8 cellular contexts compared by ENCODE assay signal in genomic region chr6:169961772-169962561, GRCh38.
DNase-seq lines count a peak whose midpoint lies in the region; ATAC-seq, FAIRE-seq and TF ChIP-seq lines count a peak whose summit lies in the region.

No MANE protein-coding gene starts in this region.

- H3K9ac ChIP-seq in astrocyte (ENCODE audit: low read length) = no peak overlapping the region

- FAIRE-seq in astrocyte (lab: Jason Lieb, UNC) = no peak

- H4K20me1 ChIP-seq in astrocyte (ENCODE audit: insufficient read depth, low read length) (no peaks in the 10 kb centered on the region), OCI-LY7 (ENCODE audit: insufficient read depth, low read length) (no peaks in the 10 kb centered on the region)

- no peaks in the 10 kb centered on the region for H3K9me3 ChIP-seq in astrocyte (ENCODE audit: insufficient read depth, low read depth, low read length)
- H3K9me3 ChIP-seq in spleen = no peaks in the 10 kb centered on the region
- no peaks in the 10 kb centered on the region for H3K9me3 ChIP-seq in OCI-LY7 (ENCODE audit: low read length)

- H2AFZ ChIP-seq in astrocyte (ENCODE audit: low read depth, low read length) (peak overlapping the region; percentile 26), OCI-LY7 (ENCODE audit: low read length) (no peak overlapping the region)

- ATAC-seq in HG03196 (IDR thresholded peaks at IDR 0.05; ENCODE audit: unreplicated experiment) (no peak), HG03175 (IDR thresholded peaks at IDR 0.05; ENCODE audit: unreplicated experiment) (no peak)

- 7 to 31% (median 11%) methylated on average over 27 to 75 of the region's 75 CpGs for WGBS in spleen, 5 donors

- no peaks in the 10 kb centered on the region for H3K79me2 ChIP-seq in astrocyte (ENCODE audit: insufficient read depth, low read length)
- H3K79me2 ChIP-seq in OCI-LY7 (ENCODE audit: insufficient read depth, low read depth, low read length) = no peaks in the 10 kb centered on the region

- intact Hi-C loops in spleen (cut with DNase I; ENCODE audit: low total_unique reads) (no loop called here), OCI-LY7 (cut with micrococcal nuclease; ENCODE audit: unreplicated experiment) (no loop called here)

- H3K9me2 ChIP-seq in OCI-LY7 (ENCODE audit: insufficient read depth, low read length) = no peaks in the 10 kb centered on the region

- H3K4me2 ChIP-seq in astrocyte (ENCODE audit: low read length) (peak overlapping the region; percentile 39), OCI-LY7 (ENCODE audit: low read length) (no peak overlapping the region)

- peaks cover 8% of the 10 kb centered on the region for H3K9me3 Mint-ChIP-seq in astrocyte (ENCODE audit: unreplicated experiment)

- no peaks in the 10 kb centered on the region for H3K36me3 Mint-ChIP-seq in astrocyte (ENCODE audit: low read depth, unreplicated experiment)

- TF ChIP-seq POLR2A in spleen (IDR thresholded peaks at IDR 0.05) = no peak

- H3K4me1 ChIP-seq in astrocyte (ENCODE audit: insufficient read depth, low read length) = no peaks in the 10 kb centered on the region
- peaks cover 0 to 43% (median 21%) of the 10 kb centered on the region in 6 donors for H3K4me1 ChIP-seq in spleen
- H3K4me1 ChIP-seq in OCI-LY7 (ENCODE audit: insufficient read depth, low read length, poor library complexity, severe bottlenecking) = peaks cover 23% of the 10 kb centered on the region

- CTCF ChIA-PET in OCI-LY7 (lab: Charles Lee; ENCODE audit: unreplicated experiment) = no interaction called here

- POLR2A ChIA-PET in OCI-LY7 (lab: Charles Lee) = no interaction called here

- peaks cover 59% of the 10 kb centered on the region for H3K27me3 Mint-ChIP-seq in astrocyte (ENCODE audit: low read depth, unreplicated experiment)

- no TSS peak for BruUV-seq in OCI-LY7 (replicated peaks; lab: Mats Ljungman, UMichigan)

- DNase-seq in H7 (peak; percentile 93), astrocyte (ENCODE audit: low read depth) (no peak), islet precursor cell (peak; percentile 75), spleen (peak; percentile 80), OCI-LY7 (ENCODE audit: low spot score) (no peak), NCI-H69 (lab: John Stamatoyannopoulos, UW) (no peak)

- no peak overlapping the region for H3K4me3 Mint-ChIP-seq in astrocyte (ENCODE audit: unreplicated experiment)

- H3K4me1 Mint-ChIP-seq in astrocyte (ENCODE audit: low read depth, unreplicated experiment) = no peaks in the 10 kb centered on the region

- no peaks in the 10 kb centered on the region; the same call in 1 of the 2 replicates for H3K27me3 ChIP-seq in H7 (ENCODE audit: control insufficient read depth, insufficient read depth, low read length)
- H3K27me3 ChIP-seq in astrocyte (ENCODE audit: insufficient read depth, low read length) = no peaks in the 10 kb centered on the region
- peaks cover 0 to 76% (median 28%) of the 10 kb centered on the region in 7 donors for H3K27me3 ChIP-seq in spleen (replicated peaks in 1 of 7)

- H3K4me3 ChIP-seq in H7 (ENCODE audit: insufficient read depth, low read depth, low read length) (peak overlapping the region; percentile 17; the same call in 1 of the 2 replicates), astrocyte (ENCODE audit: insufficient read depth, low read depth, low read length) (no peak overlapping the region), spleen (peak overlapping the region in 7 of 8 donors; percentile 17 to 64 (median 30)), OCI-LY7 (ENCODE audit: low read depth, low read length, poor library complexity, severe bottlenecking) (no peak overlapping the region)

- H3K36me3 ChIP-seq in H7 (replicated peaks; ENCODE audit: control insufficient read depth, insufficient read depth, low read length) = no peaks in the 10 kb centered on the region
- H3K36me3 ChIP-seq in astrocyte (ENCODE audit: insufficient read depth, low read length) = no peaks in the 10 kb centered on the region
- no peaks in the 10 kb centered on the region for H3K36me3 ChIP-seq in spleen
- no peaks in the 10 kb centered on the region for H3K36me3 ChIP-seq in OCI-LY7 (ENCODE audit: insufficient read depth, low read length)

- no peak overlapping the region for H3K27ac ChIP-seq in astrocyte (ENCODE audit: low read depth, low read length)
- H3K27ac ChIP-seq in spleen = peak overlapping the region in 4 of 8 donors; percentile 11 to 56 (median 30)
- H3K27ac ChIP-seq in OCI-LY7 (ENCODE audit: low read depth, low read length, poor library complexity, severe bottlenecking) = no peak overlapping the region

- H3K27ac Mint-ChIP-seq in astrocyte (ENCODE audit: unreplicated experiment) = no peak overlapping the region

- TF ChIP-seq CTCF in astrocyte (IDR thresholded peaks at IDR 0.05; ENCODE audit: insufficient read depth, low read depth, low read length) (no peak), spleen (IDR thresholded peaks at IDR 0.05 in 8 of 11, conservative IDR thresholded peaks at IDR 0.05 in 3 of 11) (peak in 9 of 11 experiments; percentile 16 to 57 (median 34)), OCI-LY7 (conservative IDR thresholded peaks at IDR 0.05; ENCODE audit: low read length) (no peak)

Comparison
In these comparisons a context has a peak if more than half of its experiments do, and no peak if none do; other contexts are left out.
1. DNase-seq: peak in H7 (single experiment), islet precursor cell (single experiment) and spleen (single experiment); none in astrocyte (single experiment), OCI-LY7 (single experiment) and NCI-H69 (single experiment).
2. H3K4me3 ChIP-seq: peak in H7 (single experiment) and spleen (7 of 8); none in astrocyte (single experiment) and OCI-LY7 (single experiment).
3. CTCF ChIP-seq: peak in spleen (9 of 11); none in astrocyte (single experiment) and OCI-LY7 (single experiment).